23 cellular contexts compared by ENCODE assay signal in genomic region chr2:157504623-157505022, GRCh38.
DNase-seq lines count a peak whose midpoint lies in the region; ATAC-seq, FAIRE-seq and TF ChIP-seq lines count a peak whose summit lies in the region.
"Had no signal": no experiment of that assay in that cellular context is flagged by ENCODE, and none has a peak within 500 bp of the region (broad histone marks: within the 10 kb centered on the region; RNA-seq: fewer than 3 reads in every experiment).

No MANE protein-coding gene starts in this region.

- no peak overlapping the region for H3K4me2 ChIP-seq in OCI-LY1 (ENCODE audit: low read length)
- H3K4me2 ChIP-seq: A549, GM23338 had no signal

- H3K9me3 ChIP-seq in OCI-LY1 (ENCODE audit: low read length): no peaks in the 10 kb centered on the region
- H3K9me3 ChIP-seq in colonic mucosa: no peaks in the 10 kb centered on the region
- no peaks in the 10 kb centered on the region for H3K9me3 ChIP-seq in small intestine (ENCODE audit: control insufficient read depth, low read depth)
- no peaks in the 10 kb centered on the region for H3K9me3 ChIP-seq in pancreas
- H3K9me3 ChIP-seq: A549, Caco-2 had no signal

- TF ChIP-seq CTCF in OCI-LY1 (IDR thresholded peaks at IDR 0.05; ENCODE audit: low read length) (peak; percentile 14; the same call in 1 of the 2 replicates), colonic mucosa (IDR thresholded peaks at IDR 0.05) (no peak), pancreas (IDR thresholded peaks at IDR 0.05) (no peak)

- H3F3A ChIP-seq in OCI-LY1 (ENCODE audit: insufficient read depth, low read length): no peaks in the 10 kb centered on the region

- no peaks in the 10 kb centered on the region for H3K27me3 ChIP-seq in OCI-LY1 (ENCODE audit: insufficient read depth, low read length)
- H3K27me3 ChIP-seq in colonic mucosa: no peaks in the 10 kb centered on the region
- no peaks in the 10 kb centered on the region for H3K27me3 ChIP-seq in small intestine (ENCODE audit: control insufficient read depth in 2 of 2, insufficient read depth in 2 of 2, low read length in 2 of 2)
- no peaks in the 10 kb centered on the region for H3K27me3 ChIP-seq in pancreas

- no peak for FAIRE-seq in small intestine (lab: Jason Lieb, UNC)
- no peak for FAIRE-seq in pancreas (lab: Jason Lieb, UNC)
- FAIRE-seq: A549, GM12892, GM18507, H54, HTR-8/SVneo had no signal

- no peak for ATAC-seq in HG02840 (IDR thresholded peaks at IDR 0.05; ENCODE audit: low FRiP score, unreplicated experiment)
- ATAC-seq in pancreas: no peak
- no peak for ATAC-seq in HG02852 (IDR thresholded peaks at IDR 0.05; ENCODE audit: unreplicated experiment)
- ATAC-seq: A549, GM23338 had no signal

- DNase-seq in NCI-H82 (lab: John Stamatoyannopoulos, UW): peak; percentile 38
- DNase-seq in NCI-H82 treated with DMSO at 0.1 percent for 48 hours (lab: John Stamatoyannopoulos, UW; ENCODE audit: unreplicated experiment): no peak
- peak; percentile 41 for DNase-seq in colonic mucosa
- peak; percentile 14 for DNase-seq in small intestine
- no peak for DNase-seq in pancreas
- DNase-seq: AML-193; Caco-2; CD4-positive, alpha-beta T cell; DMS153; DMS79; GDM1; HCEC 1CT had no signal

- no peaks in the 10 kb centered on the region for H3K79me2 ChIP-seq in OCI-LY1 (ENCODE audit: insufficient read depth, low read length)

- H4K20me1 ChIP-seq in OCI-LY1 (ENCODE audit: insufficient read depth, low read length): no peaks in the 10 kb centered on the region

- H3K9ac ChIP-seq in OCI-LY1 (ENCODE audit: low read length): no peak overlapping the region
- H3K9ac ChIP-seq in colonic mucosa (ENCODE audit: low read depth in 2 of 2, low read length in 2 of 2): no peak overlapping the region

- intact Hi-C loops in colonic mucosa (cut with DNase I) (no loop called here), pancreas (cut with DNase I) (loop anchor here in 2 of 3 donors (10.0 kb wide), 2 partner anchors 500 to 510 kb away; no protein-coding TSS in a partner anchor)

- WGBS in small intestine, 3 donors: 50 to 80% (median 70%) methylated on average over 4 of the region's 4 CpGs
- WGBS in pancreas, 2 donors: 74 to 81% methylated on average over 4 of the region's 4 CpGs

- H3K9me2 ChIP-seq in OCI-LY1 (ENCODE audit: low read depth, low read length): no peaks in the 10 kb centered on the region

- H2AFZ ChIP-seq in OCI-LY1 (ENCODE audit: low read length): no peak overlapping the region
- H2AFZ ChIP-seq: GM23338 had no signal

- H3K4me1 ChIP-seq in OCI-LY1 (ENCODE audit: insufficient read depth, low read length, severe bottlenecking) (peaks cover 23% of the 10 kb centered on the region), colonic mucosa (peaks cover 4% of the 10 kb centered on the region), small intestine (ENCODE audit: control insufficient read depth in 2 of 2, insufficient read depth in 1 of 2, low read depth in 1 of 2, low read length in 1 of 2) (no peaks in the 10 kb centered on the region), pancreas (no peaks in the 10 kb centered on the region)
- H3K4me1 ChIP-seq: A549, Caco-2 had no signal

- H3K36me3 ChIP-seq in OCI-LY1 (ENCODE audit: insufficient read depth, low read length) (no peaks in the 10 kb centered on the region), colonic mucosa (no peaks in the 10 kb centered on the region), small intestine (ENCODE audit: control insufficient read depth in 2 of 2, insufficient read depth in 2 of 2, low read length in 2 of 2) (no peaks in the 10 kb centered on the region), pancreas (no peaks in the 10 kb centered on the region)

- H3K27ac ChIP-seq in OCI-LY1 (ENCODE audit: low read depth, low read length, poor library complexity, severe bottlenecking): no peak overlapping the region
- H3K27ac ChIP-seq in colonic mucosa: peak overlapping the region; percentile 69
- H3K27ac ChIP-seq in small intestine (ENCODE audit: low read depth in 1 of 2, low read length in 1 of 2): no peak overlapping the region
- no peak overlapping the region for H3K27ac ChIP-seq in pancreas
- H3K27ac ChIP-seq: 22Rv1, A549, C4-2B had no signal

- no peak overlapping the region for H3K4me3 ChIP-seq in OCI-LY1 (ENCODE audit: low read depth, low read length, poor library complexity, severe bottlenecking)
- no peak overlapping the region for H3K4me3 ChIP-seq in colonic mucosa
- H3K4me3 ChIP-seq in small intestine (ENCODE audit: low read depth in 1 of 2, low read length in 2 of 2): no peak overlapping the region
- H3K4me3 ChIP-seq in pancreas: no peak overlapping the region
- H3K4me3 ChIP-seq: A549, GM23338 had no signal

Comparison
In these comparisons a context has a peak if more than half of its experiments do, and no peak if none do; other contexts are left out.
1. DNase-seq: peak in NCI-H82 (single experiment), colonic mucosa (single experiment) and small intestine (single experiment); none in NCI-H82 treated with DMSO at 0.1 percent for 48 hours (single experiment) and pancreas (0 of 6).